In the genomic region with DNA sequence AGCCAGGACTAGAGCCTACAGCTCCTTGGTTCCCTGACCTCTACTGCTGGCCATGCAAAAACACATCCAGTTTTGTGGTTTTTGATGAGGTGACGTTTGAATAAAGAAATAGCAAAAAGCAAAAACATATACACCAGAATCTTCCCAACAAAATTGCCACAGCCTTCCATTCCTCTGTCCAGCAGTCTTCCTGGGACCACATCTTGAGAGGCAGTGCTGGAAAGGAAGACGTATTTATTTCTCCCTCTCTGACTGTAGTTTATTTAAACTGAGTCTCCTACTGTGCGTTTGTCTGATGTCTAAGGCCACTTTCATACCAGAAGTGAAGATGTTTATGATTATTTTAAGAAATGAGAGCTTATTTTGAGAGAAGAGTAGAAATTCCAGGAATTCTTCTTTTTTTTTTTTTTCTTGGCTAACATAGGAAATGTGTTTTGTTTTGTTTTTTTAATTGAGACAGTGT, we compare ENCODE assay signal across 14 cellular contexts.
DNase-seq lines count a peak whose midpoint lies in the region; ATAC-seq and TF ChIP-seq lines count a peak whose summit lies in the region.
"Had no signal": no experiment of that assay in that cellular context is flagged by ENCODE, and none has a peak within 500 bp of the region (broad histone marks: within the 10 kb centered on the region; RNA-seq: fewer than 3 reads in every experiment).

No MANE protein-coding gene starts in this region.

- DNase-seq in A172 (ENCODE audit: low spot score): peak; percentile 65
- peak; percentile 20 for DNase-seq in HS-5 (ENCODE audit: low read depth)
- DNase-seq in dermis blood vessel endothelial cell: peak; percentile 41
- DNase-seq in nephron progenitor cell: no peak
- DNase-seq in activated CD8-positive, alpha-beta memory T cell treated with anti-CD3 and anti-CD28 coated beads, Interleukin-2, amount 10 ng/mL, durations not matched to agents 7 days and 5 days: no peak
- DNase-seq: NCI-H774; occipital lobe; stimulated activated CD8-positive, alpha-beta memory T cell treated with anti-CD3 and anti-CD28 coated beads, Interleukin-4, amount 100 ng/mL, for 48 hours had no signal

- H3K36me3 Mint-ChIP-seq in nephron progenitor cell (ENCODE audit: low read depth): peaks cover 57% of the 10 kb centered on the region
- no peaks in the 10 kb centered on the region for H3K36me3 Mint-ChIP-seq in activated CD8-positive, alpha-beta memory T cell treated with anti-CD3 and anti-CD28 coated beads, Interleukin-2, amount 10 ng/mL, durations not matched to agents 7 days and 5 days

- no peak overlapping the region for H3K4me3 Mint-ChIP-seq in nephron progenitor cell
- no peak overlapping the region for H3K4me3 Mint-ChIP-seq in activated CD8-positive, alpha-beta memory T cell treated with anti-CD3 and anti-CD28 coated beads, Interleukin-2, amount 10 ng/mL, durations not matched to agents 7 days and 5 days
- H3K4me3 Mint-ChIP-seq: activated naive CD4-positive, alpha-beta T cell treated with anti-CD3 and anti-CD28 coated beads, Interleukin-2, amount 50 U/mL, for 24 hours; IgD-negative memory B cell had no signal

- no peaks in the 10 kb centered on the region for H3K9me3 Mint-ChIP-seq in nephron progenitor cell
- no peaks in the 10 kb centered on the region for H3K9me3 Mint-ChIP-seq in activated CD8-positive, alpha-beta memory T cell treated with anti-CD3 and anti-CD28 coated beads, Interleukin-2, amount 10 ng/mL, durations not matched to agents 7 days and 5 days (ENCODE audit: low read depth)
- H3K9me3 Mint-ChIP-seq: activated naive CD4-positive, alpha-beta T cell treated with anti-CD3 and anti-CD28 coated beads, Interleukin-2, amount 50 U/mL, for 24 hours; IgD-negative memory B cell had no signal

- ATAC-seq in HG02571 (IDR thresholded peaks at IDR 0.05; ENCODE audit: unreplicated experiment) (no peak), GM21619 (IDR thresholded peaks at IDR 0.05; ENCODE audit: unreplicated experiment) (no peak), HG02763 (IDR thresholded peaks at IDR 0.05; ENCODE audit: unreplicated experiment) (no peak)
- no peak for ATAC-seq in activated CD8-positive, alpha-beta memory T cell treated with anti-CD3 and anti-CD28 coated beads, Interleukin-2, amount 10 ng/mL, durations not matched to agents 7 days and 5 days
- ATAC-seq: activated CD4-positive, CD25-positive, alpha-beta regulatory T cell treated with anti-CD3 and anti-CD28 coated beads, Interleukin-2, amount 50 U/mL, for 24 hours had no signal

- no peaks in the 10 kb centered on the region for H3K27me3 Mint-ChIP-seq in nephron progenitor cell (ENCODE audit: low read depth, poor library complexity)
- H3K27me3 Mint-ChIP-seq in activated CD8-positive, alpha-beta memory T cell treated with anti-CD3 and anti-CD28 coated beads, Interleukin-2, amount 10 ng/mL, durations not matched to agents 7 days and 5 days: no peaks in the 10 kb centered on the region
- H3K27me3 Mint-ChIP-seq: activated naive CD4-positive, alpha-beta T cell treated with anti-CD3 and anti-CD28 coated beads, Interleukin-2, amount 50 U/mL, for 24 hours had no signal

- H3K4me1 Mint-ChIP-seq in nephron progenitor cell: peaks cover 7% of the 10 kb centered on the region
- H3K4me1 Mint-ChIP-seq in activated CD8-positive, alpha-beta memory T cell treated with anti-CD3 and anti-CD28 coated beads, Interleukin-2, amount 10 ng/mL, durations not matched to agents 7 days and 5 days: no peaks in the 10 kb centered on the region
- H3K4me1 Mint-ChIP-seq: activated naive CD4-positive, alpha-beta T cell treated with anti-CD3 and anti-CD28 coated beads, Interleukin-2, amount 50 U/mL, for 24 hours; IgD-negative memory B cell had no signal

- CTCF ChIA-PET in activated CD8-positive, alpha-beta memory T cell treated with anti-CD3 and anti-CD28 coated beads, Interleukin-2, amount 10 ng/mL, durations not matched to agents 7 days and 5 days (lab: Charles Lee): no interaction called here

- H3K27ac Mint-ChIP-seq in nephron progenitor cell: peak overlapping the region; percentile 79
- no peak overlapping the region for H3K27ac Mint-ChIP-seq in activated CD8-positive, alpha-beta memory T cell treated with anti-CD3 and anti-CD28 coated beads, Interleukin-2, amount 10 ng/mL, durations not matched to agents 7 days and 5 days
- H3K27ac Mint-ChIP-seq: activated naive CD4-positive, alpha-beta T cell treated with anti-CD3 and anti-CD28 coated beads, Interleukin-2, amount 50 U/mL, for 24 hours; IgD-negative memory B cell had no signal

- no peak for TF ChIP-seq CTCF in nephron progenitor cell (IDR thresholded peaks at IDR 0.05)

Comparison
In these comparisons a context has a peak if more than half of its experiments do, and no peak if none do; other contexts are left out.
1. DNase-seq: peak in A172 (single experiment), HS-5 (single experiment) and dermis blood vessel endothelial cell (single experiment); none in nephron progenitor cell (single experiment) and activated CD8-positive, alpha-beta memory T cell treated with anti-CD3 and anti-CD28 coated beads, Interleukin-2, amount 10 ng/mL, durations not matched to agents 7 days and 5 days (single experiment).